13 cellular contexts compared by ENCODE assay signal in genomic region chr7:87445897-87446296, GRCh38. TPM values are rescaled to one million over a fixed set of nuclear protein-coding genes. Genes with fewer than 3 reads are reported as not detected.
DNase-seq lines count a peak whose midpoint lies in the region; ATAC-seq lines count a peak whose summit lies in the region.
"Had no signal": no experiment of that assay in that cellular context is flagged by ENCODE, and none has a peak within 500 bp of the region (broad histone marks: within the 10 kb centered on the region; RNA-seq: fewer than 3 reads in every experiment).

No MANE protein-coding gene starts in this region.

- intact Hi-C loops in posterior vena cava (cut with DNase I) = no loop called here

- POLR2A ChIA-PET in activated CD4-positive, alpha-beta memory T cell treated with anti-CD3 and anti-CD28 coated beads, Interleukin-2, amount 10 ng/mL, durations not matched to agents 7 days and 5 days (lab: Charles Lee) = no interaction called here

- peaks cover 10% of the 10 kb centered on the region for H3K27me3 Mint-ChIP-seq in activated CD4-positive, alpha-beta memory T cell treated with anti-CD3 and anti-CD28 coated beads, Interleukin-2, amount 10 ng/mL, durations not matched to agents 7 days and 5 days

- no peaks in the 10 kb centered on the region for H3K36me3 Mint-ChIP-seq in activated CD4-positive, alpha-beta memory T cell treated with anti-CD3 and anti-CD28 coated beads, Interleukin-2, amount 10 ng/mL, durations not matched to agents 7 days and 5 days (ENCODE audit: low read depth)
- H3K36me3 Mint-ChIP-seq: activated naive CD4-positive, alpha-beta T cell treated with anti-CD3 and anti-CD28 coated beads, Interleukin-2, amount 50 U/mL, for 72 hours had no signal

- no peak overlapping the region for H3K27ac Mint-ChIP-seq in activated CD4-positive, alpha-beta memory T cell treated with anti-CD3 and anti-CD28 coated beads, Interleukin-2, amount 10 ng/mL, durations not matched to agents 7 days and 5 days
- H3K27ac Mint-ChIP-seq: activated naive CD4-positive, alpha-beta T cell treated with anti-CD3 and anti-CD28 coated beads, Interleukin-2, amount 50 U/mL, for 72 hours had no signal

- H3K4me3 Mint-ChIP-seq in activated CD4-positive, alpha-beta memory T cell treated with anti-CD3 and anti-CD28 coated beads, Interleukin-2, amount 10 ng/mL, durations not matched to agents 7 days and 5 days = no peak overlapping the region

- ATAC-seq in GM18498 (IDR thresholded peaks at IDR 0.05; ENCODE audit: unreplicated experiment) (peak; percentile 93), GM19468 (IDR thresholded peaks at IDR 0.05; ENCODE audit: extremely low read depth, unreplicated experiment) (peak; percentile 93), HG02973 (IDR thresholded peaks at IDR 0.05; ENCODE audit: unreplicated experiment) (peak; percentile 85)
- ATAC-seq: activated naive CD4-positive, alpha-beta T cell treated with anti-CD3 and anti-CD28 coated beads, Interleukin-2, amount 50 U/mL, for 72 hours had no signal

- CTCF ChIA-PET in activated CD4-positive, alpha-beta memory T cell treated with anti-CD3 and anti-CD28 coated beads, Interleukin-2, amount 10 ng/mL, durations not matched to agents 7 days and 5 days (lab: Charles Lee) = no interaction called here

- peaks cover 3% of the 10 kb centered on the region for H3K4me1 Mint-ChIP-seq in activated CD4-positive, alpha-beta memory T cell treated with anti-CD3 and anti-CD28 coated beads, Interleukin-2, amount 10 ng/mL, durations not matched to agents 7 days and 5 days

- DNase-seq in MV-4-11 (lab: John Stamatoyannopoulos, UW) = peak; percentile 90
- DNase-seq in NCI-H2107 treated with DMSO at 0.1 percent for 48 hours (lab: John Stamatoyannopoulos, UW; ENCODE audit: unreplicated experiment) = no peak
- no peak for DNase-seq in activated CD4-positive, alpha-beta memory T cell treated with anti-CD3 and anti-CD28 coated beads, Interleukin-2, amount 10 ng/mL, durations not matched to agents 7 days and 5 days
- no peak for DNase-seq in activated naive CD4-positive, alpha-beta T cell (lab: John Stamatoyannopoulos, UW)
- no peak for DNase-seq in posterior vena cava (ENCODE audit: low spot score)
- DNase-seq: activated CD4-positive, alpha-beta T cell treated with anti-CD3 and anti-CD28 coated beads, Interleukin-2, amount 50 U/mL, for 48 hours; NCI-H2171; right lobe of liver; SJCRH30 had no signal

- H3K9me3 Mint-ChIP-seq in activated CD4-positive, alpha-beta memory T cell treated with anti-CD3 and anti-CD28 coated beads, Interleukin-2, amount 10 ng/mL, durations not matched to agents 7 days and 5 days = no peaks in the 10 kb centered on the region
- H3K9me3 Mint-ChIP-seq: activated naive CD4-positive, alpha-beta T cell treated with anti-CD3 and anti-CD28 coated beads, Interleukin-2, amount 50 U/mL, for 72 hours had no signal

RNA-seq across cellular contexts. Expression of gene ABCB4, which starts 29.6 kb away (rescaled TPM):
- total RNA-seq in activated CD4-positive, alpha-beta memory T cell treated with anti-CD3 and anti-CD28 coated beads, Interleukin-2, amount 10 ng/mL, durations not matched to agents 7 days and 5 days = not detected
- 1 to 10 TPM; 1.9 to 3.7 TPM for total RNA-seq in posterior vena cava
- total RNA-seq: activated naive CD4-positive, alpha-beta T cell treated with anti-CD3 and anti-CD28 coated beads, Interleukin-2, amount 50 U/mL, for 72 hours had no signal
